16 cellular contexts compared by ENCODE assay signal in the genomic region with DNA sequence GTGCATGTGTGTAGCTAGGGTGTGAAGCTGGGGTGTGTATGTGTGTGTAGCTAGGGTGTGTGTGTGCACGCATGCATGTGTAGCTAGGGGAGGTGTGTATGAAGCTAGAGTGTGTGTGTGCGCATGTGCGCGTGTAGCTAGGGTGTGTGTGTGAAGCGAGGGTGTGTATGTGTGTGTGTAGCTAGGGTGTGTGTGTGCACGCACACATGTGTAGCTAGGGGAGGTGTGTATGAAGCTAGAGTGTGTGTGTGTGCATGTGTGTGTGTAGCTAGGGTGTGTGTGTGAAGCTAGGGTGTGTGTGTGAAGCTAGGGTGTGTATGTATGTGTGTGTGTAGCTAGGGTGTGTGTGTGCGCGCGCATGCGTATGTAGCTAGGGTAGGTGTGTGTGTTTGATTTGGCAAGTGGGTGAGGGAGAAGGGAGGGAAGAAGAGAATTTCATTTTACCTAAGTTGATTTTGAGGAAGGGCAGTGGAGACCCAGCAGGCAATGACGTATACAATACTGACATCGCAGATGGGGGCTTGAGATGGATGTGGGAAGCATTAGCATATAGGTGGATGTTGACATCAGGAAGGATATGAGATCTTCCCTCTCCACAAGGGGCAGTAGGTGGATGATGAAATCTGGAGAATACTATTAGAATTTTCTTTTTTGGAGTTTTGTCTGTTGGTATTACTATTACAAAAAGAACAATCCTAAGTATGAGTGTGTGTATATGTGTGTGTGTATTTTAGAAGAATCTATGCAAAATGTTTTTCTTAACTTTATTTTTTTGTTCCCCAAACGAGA.
DNase-seq lines count a peak whose midpoint lies in the region; ATAC-seq and TF ChIP-seq lines count a peak whose summit lies in the region.
"Had no signal": no experiment of that assay in that cellular context is flagged by ENCODE, and none has a peak within 500 bp of the region (broad histone marks: within the 10 kb centered on the region; RNA-seq: fewer than 3 reads in every experiment).

No MANE protein-coding gene starts in this region.

- peak overlapping the region in 1 of 2 experiments; percentile 35 for H3K18ac ChIP-seq in mesenchymal stem cell (ENCODE audit: low read depth in 1 of 2, low read length in 2 of 2)

- H3K36me3 ChIP-seq in BE2C (no peaks in the 10 kb centered on the region), HEK293 (ENCODE audit: control insufficient read depth in 2 of 2, insufficient read depth in 1 of 2, low read length in 2 of 2) (peaks cover 18 to 22% of the 10 kb centered on the region in 2 experiments; a peak in 2 of 3 replicates), mesenchymal stem cell (ENCODE audit: control insufficient read depth in 1 of 2, insufficient read depth in 2 of 2, low read depth in 1 of 2, low read length in 2 of 2) (peaks cover 17 to 42% of the 10 kb centered on the region in 2 experiments), mammary epithelial cell (ENCODE audit: insufficient read depth, low read length) (peaks cover 7% of the 10 kb centered on the region)

- no peaks in the 10 kb centered on the region for H4K20me1 ChIP-seq in mammary epithelial cell (ENCODE audit: insufficient read depth, low read length)

- TF ChIP-seq CTCF in BE2C (IDR thresholded peaks at IDR 0.05; ENCODE audit: low read depth, low read length), result peak; percentile 16; the same call in 1 of the 2 replicates
- no peak for TF ChIP-seq CTCF in HEK293 (tag by site-specific recombination; IDR thresholded peaks at IDR 0.05)
- no peak for TF ChIP-seq CTCF in WTC11 (IDR thresholded peaks at IDR 0.05)
- TF ChIP-seq CTCF in mammary epithelial cell (conservative IDR thresholded peaks at IDR 0.05 in 1 of 2, IDR thresholded peaks at IDR 0.05 in 1 of 2; ENCODE audit: extremely low read depth in 1 of 2, insufficient read depth in 1 of 2, low read depth in 1 of 2, low read length in 2 of 2), result peak in 1 of 2 donors; percentile 17

- no peak overlapping the region for H2BK12ac ChIP-seq in mesenchymal stem cell (ENCODE audit: low read length in 2 of 2)

- H3K4me3 ChIP-seq in BE2C (ENCODE audit: low read depth, low read length) (no peak overlapping the region), HEK293 (ENCODE audit: low read depth, low read length) (no peak overlapping the region), mesenchymal stem cell (ENCODE audit: insufficient read depth in 1 of 2, low read depth in 1 of 2, low read length in 2 of 2) (no peak overlapping the region), mammary epithelial cell (replicated peaks in 1 of 3; ENCODE audit: insufficient read depth in 1 of 3, low read depth in 2 of 3, low read length in 3 of 3) (no peak overlapping the region)

- H2AK5ac ChIP-seq in mesenchymal stem cell (ENCODE audit: low read length, severe bottlenecking), result no peak overlapping the region

- H3K23ac ChIP-seq in mesenchymal stem cell (ENCODE audit: low read length in 2 of 2), result no peak overlapping the region

- H3K14ac ChIP-seq in mesenchymal stem cell (ENCODE audit: low read length in 2 of 2), result peak overlapping the region in 1 of 2 experiments; percentile 23

- CTCF ChIA-PET in HEK293 (lab: Yijun Ruan, JAX), result no interaction called here
- CTCF ChIA-PET in WTC11 (lab: Charles Lee), result interaction anchor here (0.6 to 1.0 kb wide), 4 partner anchors 86 to 405 kb away, joined by 3 to 6 read pairs (median 3); no protein-coding TSS in a partner anchor
- CTCF ChIA-PET in mammary epithelial cell (lab: Charles Lee; ENCODE audit: low non-redundant PET), result interaction anchor here (0.9 kb wide), 1 partner anchor 129 kb away, joined by 8 read pairs; no protein-coding TSS in a partner anchor

- no peak overlapping the region for H2BK120ac ChIP-seq in mesenchymal stem cell (ENCODE audit: low read depth, low read length)

- WGBS in mesenchymal stem cell, result 92% methylated on average over 12 of the region's 13 CpGs
- WGBS in mammary epithelial cell (ENCODE audit: low coverage, missing lambda C conversion rate), result 94% methylated on average over 13 of the region's 13 CpGs

- no peaks in the 10 kb centered on the region for H3K79me2 ChIP-seq in mammary epithelial cell (ENCODE audit: insufficient read depth, low read length)

- DNase-seq in BE2C (peak; percentile 6), WTC11 (ENCODE audit: low spot score) (no peak), mesenchymal stem cell (peak; percentile 6), NCI-H1105 (lab: John Stamatoyannopoulos, UW) (no peak), mammary epithelial cell (no peak)
- no peak for DNase-seq in activated CD4-positive, alpha-beta T cell treated with anti-CD3 and anti-CD28 coated beads for 4 hours
- DNase-seq: activated CD4-positive, alpha-beta T cell treated with anti-CD3 and anti-CD28 coated beads for 1 hour; activated CD8-positive, alpha-beta memory T cell treated with anti-CD3 and anti-CD28 coated beads, Interleukin-2, amount 50 U/mL, for 48 hours; caudate nucleus; DMS79; NCI-H446 had no signal

- no peak overlapping the region for H2BK5ac ChIP-seq in mesenchymal stem cell (ENCODE audit: low read depth, low read length, poor library complexity, severe bottlenecking)

- H3K27me3 ChIP-seq in BE2C, result no peaks in the 10 kb centered on the region
- no peaks in the 10 kb centered on the region for H3K27me3 ChIP-seq in mesenchymal stem cell (ENCODE audit: control insufficient read depth in 1 of 2, insufficient read depth in 1 of 2, low read length in 2 of 2)
- H3K27me3 ChIP-seq in mammary epithelial cell (ENCODE audit: insufficient read depth, low read length), result no peaks in the 10 kb centered on the region

- H3K27ac Mint-ChIP-seq in WTC11, result peak overlapping the region; percentile 42
- H3K27ac Mint-ChIP-seq: activated naive CD4-positive, alpha-beta T cell treated with anti-CD3 and anti-CD28 coated beads, Interleukin-2, amount 50 U/mL, for 24 hours; T-helper 1 cell treated with Interleukin-12 subunit alpha and Interleukin-12 subunit beta and Interleukin-4 antibody, amounts not matched to agents 30 μg/mL and 1 μg/mL, for 36 hours had no signal

- H3K27me3 Mint-ChIP-seq in WTC11 (ENCODE audit: low read depth), result no peaks in the 10 kb centered on the region
- H3K27me3 Mint-ChIP-seq: activated naive CD4-positive, alpha-beta T cell treated with anti-CD3 and anti-CD28 coated beads, Interleukin-2, amount 50 U/mL, for 24 hours had no signal

- no peaks in the 10 kb centered on the region for H3K36me3 Mint-ChIP-seq in WTC11
- H3K36me3 Mint-ChIP-seq: activated naive CD4-positive, alpha-beta T cell treated with anti-CD3 and anti-CD28 coated beads, Interleukin-2, amount 50 U/mL, for 24 hours had no signal

- no peaks in the 10 kb centered on the region for H3K9me3 Mint-ChIP-seq in WTC11
- H3K9me3 Mint-ChIP-seq: activated naive CD4-positive, alpha-beta T cell treated with anti-CD3 and anti-CD28 coated beads, Interleukin-2, amount 50 U/mL, for 24 hours; T-helper 1 cell treated with Interleukin-12 subunit alpha and Interleukin-12 subunit beta and Interleukin-4 antibody, amounts not matched to agents 30 μg/mL and 1 μg/mL, for 36 hours had no signal

- POLR2A ChIA-PET in HEK293 (lab: Yijun Ruan, JAX) (no interaction called here), WTC11 (lab: Charles Lee) (no interaction called here)

- H2BK15ac ChIP-seq in mesenchymal stem cell (ENCODE audit: low read depth, poor library complexity, severe bottlenecking), result no peak overlapping the region

- H3K27ac ChIP-seq in HEK293 (ENCODE audit: extremely low read depth, low read depth, low read length), result no peak overlapping the region
- no peak overlapping the region for H3K27ac ChIP-seq in mesenchymal stem cell (ENCODE audit: low read length, poor library complexity, severe bottlenecking)
- no peak overlapping the region for H3K27ac ChIP-seq in mammary epithelial cell (ENCODE audit: insufficient read depth, low read depth, low read length)

- H2AFZ ChIP-seq in mesenchymal stem cell (ENCODE audit: low read depth, low read length) (no peak overlapping the region), mammary epithelial cell (ENCODE audit: low read depth, low read length) (no peak overlapping the region)

- peak overlapping the region; percentile 19 for H4K8ac ChIP-seq in mesenchymal stem cell (ENCODE audit: low read length)

- H3K4me1 ChIP-seq in BE2C (no peaks in the 10 kb centered on the region), HEK293 (ENCODE audit: control insufficient read depth, insufficient read depth, low read length) (no peaks in the 10 kb centered on the region), mesenchymal stem cell (ENCODE audit: control insufficient read depth, insufficient read depth, low read depth, low read length) (no peaks in the 10 kb centered on the region), mammary epithelial cell (ENCODE audit: insufficient read depth, low read length) (no peaks in the 10 kb centered on the region)

- peaks cover 8% of the 10 kb centered on the region for H3K79me1 ChIP-seq in mesenchymal stem cell (replicated peaks; ENCODE audit: low read length, poor library complexity, severe bottlenecking)

- in situ Hi-C loops in mammary epithelial cell (cut with MboI; ENCODE audit: low sequenced_read_pairs in 2 of 2), result no loop called here

- dilution Hi-C loops in mammary epithelial cell (cut with HindIII; ENCODE audit: low sequenced_read_pairs), result no loop called here

- H4K91ac ChIP-seq in mesenchymal stem cell (ENCODE audit: low read length), result peak overlapping the region; percentile 75

- no peaks in the 10 kb centered on the region for H3K9me3 ChIP-seq in BE2C
- H3K9me3 ChIP-seq in HEK293 (ENCODE audit: control insufficient read depth, insufficient read depth, low read depth, low read length), result no peaks in the 10 kb centered on the region
- H3K9me3 ChIP-seq in mesenchymal stem cell (ENCODE audit: control insufficient read depth, low read length), result no peaks in the 10 kb centered on the region
- no peaks in the 10 kb centered on the region for H3K9me3 ChIP-seq in mammary epithelial cell (replicated peaks; ENCODE audit: insufficient read depth, low read length)

- H3K4ac ChIP-seq in mesenchymal stem cell (ENCODE audit: low read depth in 1 of 2, low read length in 2 of 2), result peak overlapping the region in 1 of 2 experiments; percentile 47

- no peak overlapping the region for H3K9ac ChIP-seq in mesenchymal stem cell (ENCODE audit: low read length)
- H3K9ac ChIP-seq in mammary epithelial cell (ENCODE audit: insufficient read depth, low read length), result no peak overlapping the region

- intact Hi-C loops in mammary epithelial cell (cut with micrococcal nuclease), result no loop called here

- peaks cover 21% of the 10 kb centered on the region for H3K4me1 Mint-ChIP-seq in WTC11
- H3K4me1 Mint-ChIP-seq: activated naive CD4-positive, alpha-beta T cell treated with anti-CD3 and anti-CD28 coated beads, Interleukin-2, amount 50 U/mL, for 24 hours had no signal

- peak; percentile 64; the same call in 1 of the 2 replicates for ATAC-seq in WTC11
- no peak for ATAC-seq in GM19397 (IDR thresholded peaks at IDR 0.05; ENCODE audit: unreplicated experiment)
- ATAC-seq: HCT116 had no signal

- no peak overlapping the region for H3K4me3 Mint-ChIP-seq in WTC11
- H3K4me3 Mint-ChIP-seq: activated naive CD4-positive, alpha-beta T cell treated with anti-CD3 and anti-CD28 coated beads, Interleukin-2, amount 50 U/mL, for 24 hours; T-helper 1 cell treated with Interleukin-12 subunit alpha and Interleukin-12 subunit beta and Interleukin-4 antibody, amounts not matched to agents 30 μg/mL and 1 μg/mL, for 36 hours had no signal

- H3K4me2 ChIP-seq in mesenchymal stem cell (ENCODE audit: low read length, poor library complexity, severe bottlenecking) (no peak overlapping the region), mammary epithelial cell (ENCODE audit: insufficient read depth, low read depth, low read length) (no peak overlapping the region)

- no TSS peak for BruUV-seq in mammary epithelial cell (replicated peaks; lab: Mats Ljungman, UMichigan)

Comparison
In these comparisons a context has a peak if more than half of its experiments do, and no peak if none do; other contexts are left out.
1. DNase-seq: peak in BE2C (single experiment) and mesenchymal stem cell (single experiment); none in WTC11 (single experiment), activated CD4-positive, alpha-beta T cell treated with anti-CD3 and anti-CD28 coated beads for 4 hours (0 of 2), NCI-H1105 (single experiment) and mammary epithelial cell (single experiment).